In the genomic region with DNA sequence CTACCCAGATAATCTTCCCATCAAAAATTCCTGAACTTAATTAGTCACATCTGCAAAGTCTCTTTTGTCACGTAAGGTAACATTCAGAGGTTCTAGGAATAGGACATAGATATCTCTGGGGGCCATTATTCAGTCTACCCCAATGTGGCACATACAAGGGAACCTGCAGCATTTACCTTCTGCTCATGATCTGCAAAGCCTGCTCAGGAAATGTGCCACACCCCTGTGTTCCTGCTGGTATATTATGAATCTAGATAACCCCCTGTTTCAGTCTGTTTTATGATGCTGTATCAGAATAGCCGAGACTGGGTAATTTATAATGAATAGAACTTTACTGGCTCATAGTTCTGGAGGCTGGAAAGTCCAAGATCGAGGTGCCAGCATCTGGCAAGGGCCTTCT, we compare ENCODE assay signal across 1 cellular context.
TF ChIP-seq lines count a peak whose summit lies in the region.

No MANE protein-coding gene starts in this region.

TF ChIP-seq in GM12891, 5 proteins besides CTCF, POLR2A, EP300 and RAD21 (continued from another document):
- TF ChIP-seq PAX5 (IDR thresholded peaks at IDR 0.05; ENCODE audit: insufficient read depth, low read length, severe bottlenecking) (no peak), TAF1 (IDR thresholded peaks at IDR 0.05; ENCODE audit: low read depth, low read length) (no peak), POLR2AphosphoS5 (IDR thresholded peaks at IDR 0.05; ENCODE audit: low read depth, low read length) (no peak)
